In genomic region chr12:118127867-118128266, GRCh38 we compare ENCODE assay signal across 18 cellular contexts. TPM values are rescaled to one million over a fixed set of nuclear protein-coding genes. Genes with fewer than 3 reads are reported as not detected.
DNase-seq lines count a peak whose midpoint lies in the region; ATAC-seq, FAIRE-seq and TF ChIP-seq lines count a peak whose summit lies in the region.
"Had no signal": no experiment of that assay in that cellular context is flagged by ENCODE, and none has a peak within 500 bp of the region (broad histone marks: within the 10 kb centered on the region; RNA-seq: fewer than 3 reads in every experiment).

No MANE protein-coding gene starts in this region.

- H3K27ac ChIP-seq in body of pancreas: peak overlapping the region in 3 of 4 donors; percentile 91 to 98 (median 93)
- H3K27ac ChIP-seq in endothelial cell of umbilical vein (ENCODE audit: insufficient read depth, low read depth, low read length): no peak overlapping the region
- no peak overlapping the region for H3K27ac ChIP-seq in trophoblast cell (ENCODE audit: low read depth, low read length)
- H3K27ac ChIP-seq in thyroid gland: peak overlapping the region in 2 of 3 donors; percentile 12 to 65

- no peak overlapping the region for H2BK12ac ChIP-seq in trophoblast cell (ENCODE audit: low read length)

- no peak overlapping the region for H3K4me2 ChIP-seq in endothelial cell of umbilical vein (ENCODE audit: insufficient read depth, low read length)
- no peak overlapping the region for H3K4me2 ChIP-seq in trophoblast cell (ENCODE audit: low read length)

- POLR2A ChIA-PET in endothelial cell of umbilical vein (lab: Charles Lee): no interaction called here

- no peak overlapping the region for H4K91ac ChIP-seq in trophoblast cell (ENCODE audit: low read depth, low read length)

- no peaks in the 10 kb centered on the region for H3K9me3 ChIP-seq in body of pancreas
- H3K9me3 ChIP-seq in endothelial cell of umbilical vein (replicated peaks; ENCODE audit: control insufficient read depth, insufficient read depth, low read length): no peaks in the 10 kb centered on the region
- H3K9me3 ChIP-seq in trophoblast cell (ENCODE audit: insufficient read depth, low read depth, low read length): no peaks in the 10 kb centered on the region
- H3K9me3 ChIP-seq in thyroid gland: no peaks in the 10 kb centered on the region

- ATAC-seq in body of pancreas (no peak), HG03159 (IDR thresholded peaks at IDR 0.05; ENCODE audit: unreplicated experiment) (no peak)
- no peak for ATAC-seq in activated T-helper 17 cell treated with anti-CD3 and anti-CD28 coated beads, Interleukin-2, amount 50 U/mL, for 72 hours (replicated peaks)

- no peaks in the 10 kb centered on the region for H3K27me3 ChIP-seq in body of pancreas
- no peaks in the 10 kb centered on the region for H3K27me3 ChIP-seq in endothelial cell of umbilical vein (ENCODE audit: control insufficient read depth in 2 of 2, insufficient read depth in 2 of 2, low read length in 2 of 2)
- H3K27me3 ChIP-seq in trophoblast cell (ENCODE audit: insufficient read depth, low read length): no peaks in the 10 kb centered on the region
- no peaks in the 10 kb centered on the region for H3K27me3 ChIP-seq in thyroid gland

- H4K20me1 ChIP-seq in endothelial cell of umbilical vein (replicated peaks; ENCODE audit: control insufficient read depth, extremely low read depth, insufficient read depth, low read length): no peaks in the 10 kb centered on the region

- no peak overlapping the region for H2BK120ac ChIP-seq in trophoblast cell (ENCODE audit: insufficient read depth, low read length, poor library complexity)

- no peak overlapping the region for H3K14ac ChIP-seq in trophoblast cell (ENCODE audit: low read length)

- DNase-seq in body of pancreas: no peak
- no peak for DNase-seq in endothelial cell of umbilical vein (ENCODE audit: low read depth, low spot score)
- DNase-seq in trophoblast cell: peak; percentile 75 to 81
- no peak for DNase-seq in thyroid gland
- no peak for DNase-seq in GM20000 (ENCODE audit: low spot score)
- no peak for DNase-seq in activated gamma-delta T cell treated with Interleukin-2 at 50 U/mL for 16 hours
- DNase-seq: C1 segment of cervical spinal cord; Calu3; CD4-positive, alpha-beta memory T cell; COR-L47; DND-41; GOT3; H7; HCEC 1CT had no signal

- H3K36me3 ChIP-seq in body of pancreas (replicated peaks in 1 of 2; ENCODE audit: insufficient read depth in 1 of 2, low read depth in 2 of 2): no peaks in the 10 kb centered on the region
- H3K36me3 ChIP-seq in endothelial cell of umbilical vein (ENCODE audit: control insufficient read depth in 2 of 2, extremely low read depth in 1 of 2, insufficient read depth in 2 of 2, low read length in 2 of 2): no peaks in the 10 kb centered on the region
- no peaks in the 10 kb centered on the region for H3K36me3 ChIP-seq in trophoblast cell (ENCODE audit: control insufficient read depth in 1 of 2, insufficient read depth in 2 of 2, low read length in 2 of 2)
- H3K36me3 ChIP-seq in thyroid gland: no peaks in the 10 kb centered on the region

- H3K9me1 ChIP-seq in endothelial cell of umbilical vein (replicated peaks; ENCODE audit: control insufficient read depth, extremely low read depth, insufficient read depth, low read length): no peaks in the 10 kb centered on the region

- no peak overlapping the region for H3K4ac ChIP-seq in trophoblast cell (ENCODE audit: low read depth, low read length)

- CTCF ChIA-PET in endothelial cell of umbilical vein (lab: Charles Lee): no interaction called here

- no TSS peak for BruUV-seq in endothelial cell of umbilical vein (replicated peaks; lab: Mats Ljungman, UMichigan)

- H3K4me3 Mint-ChIP-seq in activated T-helper 17 cell treated with anti-CD3 and anti-CD28 coated beads, Interleukin-2, amount 50 U/mL, for 72 hours: no peak overlapping the region
- H3K4me3 Mint-ChIP-seq: CD4-positive, alpha-beta memory T cell had no signal

- no peak for TF ChIP-seq CTCF in body of pancreas (IDR thresholded peaks at IDR 0.05)
- TF ChIP-seq CTCF in endothelial cell of umbilical vein (IDR thresholded peaks at IDR 0.05; ENCODE audit: extremely low read depth in 1 of 2, insufficient read depth in 1 of 2, low read depth in 1 of 2, low read length in 2 of 2): no peak
- no peak for TF ChIP-seq CTCF in thyroid gland (IDR thresholded peaks at IDR 0.05)
- TF ChIP-seq CTCF in GM20000 (IDR thresholded peaks at IDR 0.05; ENCODE audit: extremely low read depth, missing control alignments): no peak

- no peak overlapping the region for H3K18ac ChIP-seq in trophoblast cell (ENCODE audit: low read length)

- dilution Hi-C loops in endothelial cell of umbilical vein (cut with MboI; ENCODE audit: extremely low pct_ligation_motif_present, low sequenced_read_pairs): no loop called here

- no peak overlapping the region for H2AFZ ChIP-seq in endothelial cell of umbilical vein (ENCODE audit: low read depth, low read length)
- no peak overlapping the region for H2AFZ ChIP-seq in trophoblast cell (ENCODE audit: insufficient read depth, low read length, poor library complexity)

- H3K4me3 ChIP-seq in body of pancreas (no peak overlapping the region), endothelial cell of umbilical vein (replicated peaks in 1 of 3; ENCODE audit: insufficient read depth in 1 of 3, low read depth in 1 of 3, low read length in 3 of 3) (no peak overlapping the region), trophoblast cell (ENCODE audit: low read depth, low read length) (no peak overlapping the region), thyroid gland (replicated peaks in 1 of 3) (no peak overlapping the region)

- H3K27me3 Mint-ChIP-seq in activated T-helper 17 cell treated with anti-CD3 and anti-CD28 coated beads, Interleukin-2, amount 50 U/mL, for 72 hours: no peaks in the 10 kb centered on the region
- H3K27me3 Mint-ChIP-seq: CD4-positive, alpha-beta memory T cell had no signal

- H3K4me1 Mint-ChIP-seq in activated T-helper 17 cell treated with anti-CD3 and anti-CD28 coated beads, Interleukin-2, amount 50 U/mL, for 72 hours: no peaks in the 10 kb centered on the region

- no peak overlapping the region for H2BK5ac ChIP-seq in trophoblast cell (ENCODE audit: low read depth, low read length, poor library complexity)

- H3K36me3 Mint-ChIP-seq in activated T-helper 17 cell treated with anti-CD3 and anti-CD28 coated beads, Interleukin-2, amount 50 U/mL, for 72 hours (ENCODE audit: low read depth): no peaks in the 10 kb centered on the region
- H3K36me3 Mint-ChIP-seq: CD4-positive, alpha-beta memory T cell had no signal

- H3K4me1 ChIP-seq in body of pancreas (peaks cover 62% of the 10 kb centered on the region), endothelial cell of umbilical vein (ENCODE audit: control insufficient read depth, extremely low read depth, insufficient read depth, low read length) (no peaks in the 10 kb centered on the region), trophoblast cell (ENCODE audit: control insufficient read depth in 1 of 2, insufficient read depth in 2 of 2, low read length in 2 of 2) (no peaks in the 10 kb centered on the region), thyroid gland (peaks cover 17 to 19% of the 10 kb centered on the region in 2 donors)

- H2AK5ac ChIP-seq in trophoblast cell (ENCODE audit: low read length): no peak overlapping the region

- TF ChIP-seq POLR2A in body of pancreas (IDR thresholded peaks at IDR 0.05) (no peak), endothelial cell of umbilical vein (IDR thresholded peaks at IDR 0.05; ENCODE audit: low read depth, low read length) (no peak), thyroid gland (IDR thresholded peaks at IDR 0.05) (no peak)

- no peak overlapping the region for H3K27ac Mint-ChIP-seq in activated T-helper 17 cell treated with anti-CD3 and anti-CD28 coated beads, Interleukin-2, amount 50 U/mL, for 72 hours
- H3K27ac Mint-ChIP-seq: CD4-positive, alpha-beta memory T cell had no signal

- no peaks in the 10 kb centered on the region for H3K79me2 ChIP-seq in endothelial cell of umbilical vein (ENCODE audit: control insufficient read depth, insufficient read depth, low read length)
- H3K79me2 ChIP-seq in trophoblast cell (ENCODE audit: control insufficient read depth, insufficient read depth, low read length, poor library complexity): no peaks in the 10 kb centered on the region

- no peak overlapping the region for H3K23ac ChIP-seq in trophoblast cell (ENCODE audit: low read length)

- intact Hi-C loops in body of pancreas (cut with DNase I): no loop called here
- intact Hi-C loops in endothelial cell of umbilical vein (cut with micrococcal nuclease): no loop called here
- intact Hi-C loops in thyroid gland (cut with DNase I): no loop called here

- no peak overlapping the region for H4K8ac ChIP-seq in trophoblast cell (ENCODE audit: low read depth, low read length)

- H3K9me3 Mint-ChIP-seq in activated T-helper 17 cell treated with anti-CD3 and anti-CD28 coated beads, Interleukin-2, amount 50 U/mL, for 72 hours: no peaks in the 10 kb centered on the region
- H3K9me3 Mint-ChIP-seq: CD4-positive, alpha-beta memory T cell had no signal

- WGBS in body of pancreas, 2 donors: 92 to 97% methylated on average over 5 of the region's 5 CpGs
- no CpG with 5 or more reads among the region's 5 CpGs for whole genome bisulfite sequencing in trophoblast cell (ENCODE audit: extremely low coverage, insufficient coverage, insufficient read length)
- WGBS in thyroid gland, 2 donors: 94% methylated on average over 5 of the region's 5 CpGs

- no peak overlapping the region for H4K12ac ChIP-seq in trophoblast cell (ENCODE audit: low read depth, low read length)

- H3K79me1 ChIP-seq in trophoblast cell (ENCODE audit: low read length): no peaks in the 10 kb centered on the region

- H3K9ac ChIP-seq in endothelial cell of umbilical vein (replicated peaks; ENCODE audit: extremely low read depth, insufficient read depth, low read length): no peak overlapping the region
- H3K9ac ChIP-seq in trophoblast cell (ENCODE audit: low read length): no peak overlapping the region

- FAIRE-seq in endothelial cell of umbilical vein (lab: Jason Lieb, UNC): peak; percentile 21
- FAIRE-seq: G401.6, GM12892 had no signal

RNA-seq across cellular contexts. Expression of gene PEBP1, which starts 8.1 kb away (rescaled TPM):
- total RNA-seq in body of pancreas (100 to 1,000 TPM; 136 to 334 TPM), endothelial cell of umbilical vein (146 and 185 TPM in 2 replicates), thyroid gland (1,000 to 10,000 TPM in 3 of 4 donors, 100 to 1,000 TPM in 1; 695 to 2,015 (median 1,366) TPM)
- 236 and 261 TPM in 2 replicates for polyA plus RNA-seq in endothelial cell of umbilical vein
- polyA plus RNA-seq in endothelial cell of umbilical vein (2011; cell fraction: cytosol; rRNA removed): 147 and 185 TPM in 2 replicates
- polyA plus RNA-seq in endothelial cell of umbilical vein (2011; cell fraction: nucleus; rRNA removed): 69.6 and 80.2 TPM in 2 replicates
- polyA plus RNA-seq in endothelial cell of umbilical vein (2012): 191 and 195 TPM in 2 replicates
- polyA minus RNA-seq in endothelial cell of umbilical vein: 101 and 102 TPM in 2 replicates
- polyA minus RNA-seq in endothelial cell of umbilical vein (2011; cell fraction: cytosol; rRNA and poly(A)+ RNA removed): 108 TPM
- 14.6 and 16.9 TPM in 2 replicates for polyA minus RNA-seq in endothelial cell of umbilical vein (2011; cell fraction: nucleus; rRNA and poly(A)+ RNA removed)
- 159 and 166 TPM in 2 replicates for polyA plus RNA-seq in trophoblast cell (2013)
- total RNA-seq in activated T-helper 17 cell treated with anti-CD3 and anti-CD28 coated beads, Interleukin-2, amount 50 U/mL, for 72 hours: 100 to 1,000 TPM in 1 of 2 donors, 10 to 100 TPM in 1; 86.0 to 182 TPM

RNA-seq across cellular contexts. Expression of gene VSIG10, which starts 24.1 kb away (rescaled TPM):
- total RNA-seq in body of pancreas (10 to 100 TPM; 20.4 to 41.0 TPM), endothelial cell of umbilical vein (38.4 and 38.6 TPM in 2 replicates), thyroid gland (10 to 100 TPM; 62.0 to 93.7 (median 76.6) TPM)
- polyA plus RNA-seq in endothelial cell of umbilical vein: 16.1 and 16.3 TPM in 2 replicates
- 12.5 and 13.9 TPM in 2 replicates for polyA plus RNA-seq in endothelial cell of umbilical vein (2011; cell fraction: cytosol; rRNA removed)
- polyA plus RNA-seq in endothelial cell of umbilical vein (2011; cell fraction: nucleus; rRNA removed): 33.1 and 33.8 TPM in 2 replicates
- polyA plus RNA-seq in endothelial cell of umbilical vein (2012): 19.3 and 21.7 TPM in 2 replicates
- 57.9 and 81.7 TPM in 2 replicates for polyA minus RNA-seq in endothelial cell of umbilical vein
- 26.2 TPM for polyA minus RNA-seq in endothelial cell of umbilical vein (2011; cell fraction: cytosol; rRNA and poly(A)+ RNA removed)
- polyA minus RNA-seq in endothelial cell of umbilical vein (2011; cell fraction: nucleus; rRNA and poly(A)+ RNA removed): 29.0 and 42.3 TPM in 2 replicates
- polyA plus RNA-seq in trophoblast cell (2013): 8.7 and 9.9 TPM in 2 replicates
- 1 to 10 TPM; 5.9 to 9.6 TPM for total RNA-seq in activated T-helper 17 cell treated with anti-CD3 and anti-CD28 coated beads, Interleukin-2, amount 50 U/mL, for 72 hours

Comparison
In these comparisons a context has a peak if more than half of its experiments do, and no peak if none do; other contexts are left out.
1. DNase-seq: peak in trophoblast cell (2 of 2); none in body of pancreas (0 of 4), endothelial cell of umbilical vein (single experiment), thyroid gland (0 of 2), GM20000 (single experiment) and activated gamma-delta T cell treated with Interleukin-2 at 50 U/mL for 16 hours (single experiment).
2. H3K27ac ChIP-seq: peak in body of pancreas (3 of 4) and thyroid gland (2 of 3); none in endothelial cell of umbilical vein (single experiment) and trophoblast cell (single experiment).